In the genomic region with DNA sequence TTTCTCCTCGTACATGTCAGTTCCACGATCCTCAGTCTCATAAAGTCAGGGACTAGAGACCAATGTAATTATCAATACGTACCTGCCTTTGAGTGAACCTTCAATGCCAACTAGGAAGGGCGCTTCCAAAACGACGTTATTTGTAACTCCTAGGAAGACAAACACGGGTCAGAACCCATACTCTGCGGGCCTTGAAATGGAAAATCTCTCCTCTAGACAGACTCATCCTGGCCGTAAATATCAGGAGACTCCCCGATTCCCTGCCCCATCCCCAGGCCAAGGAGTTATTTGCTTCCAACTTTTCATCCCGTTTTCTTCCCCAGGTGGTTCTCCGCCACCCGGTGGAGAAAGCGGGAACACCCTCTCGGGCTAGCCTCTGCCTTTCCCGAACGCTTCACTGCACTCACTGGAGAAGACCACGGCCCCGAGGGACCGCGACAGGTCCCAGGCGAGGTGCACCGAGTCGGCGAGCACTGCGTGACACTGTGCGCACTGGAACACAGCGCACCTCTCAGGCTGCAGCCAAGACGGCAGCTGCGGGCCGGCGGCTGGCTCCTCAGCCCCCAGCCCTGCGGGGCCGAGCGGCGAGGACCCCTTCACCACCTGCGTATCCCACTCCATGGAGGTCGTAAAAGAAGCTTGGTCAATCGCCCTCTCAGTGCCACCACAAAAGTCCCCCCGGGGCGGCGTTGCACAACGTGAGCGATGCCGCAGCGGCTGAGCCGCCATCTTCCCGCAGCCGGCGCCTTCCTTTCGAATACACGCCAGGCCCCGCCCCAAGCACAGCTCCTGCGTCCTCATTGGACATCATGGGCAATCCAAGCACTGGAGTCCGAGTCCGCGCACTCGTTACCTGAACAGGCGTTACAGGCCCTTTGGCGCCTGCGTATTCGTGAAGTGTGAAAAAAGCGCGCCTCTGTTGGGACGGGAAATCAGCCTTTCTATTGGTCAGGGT, we compare ENCODE assay signal across 8 cellular contexts. TPM values are rescaled to one million over a fixed set of nuclear protein-coding genes. Genes with fewer than 3 reads are reported as not detected.
A peak's percentile ranks its signal among the peaks of the same experiment; 100 is the strongest.
DNase-seq lines count a peak whose midpoint lies in the region; ATAC-seq and TF ChIP-seq lines count a peak whose summit lies in the region.

A gene (minus strand): TSS at position 759 of the 955 bp plus-strand sequence. CDS start 30 bp downstream, at position 729.

- no peaks in the 10 kb centered on the region for H3K9me3 ChIP-seq in CD4-positive, alpha-beta T cell (ENCODE audit: control insufficient read depth, low read length)
- no peaks in the 10 kb centered on the region for H3K9me3 ChIP-seq in lower lobe of right lung

- H3K4me3 ChIP-seq in lower lobe of right lung: peak within 1 kb of the TSS; percentile 99

- POLR2A ChIA-PET in CD4-positive, alpha-beta T cell (lab: Charles Lee): interaction anchor here (0.6 to 2.3 kb wide), 13 partner anchors 23 to 941 kb away, joined by 3 to 24 read pairs (median 4); a partner anchor contains a TSS

- peaks cover 12% of the 10 kb centered on the region for H3K36me3 Mint-ChIP-seq in CD4-positive, alpha-beta T cell (ENCODE audit: low read depth)

- H3K27me3 Mint-ChIP-seq in CD4-positive, alpha-beta T cell: no peaks in the 10 kb centered on the region

- TF ChIP-seq CTCF in CD4-positive, alpha-beta T cell (IDR thresholded peaks at IDR 0.05): peak; percentile 58
- peak; percentile 74 for TF ChIP-seq CTCF in lower lobe of right lung (IDR thresholded peaks at IDR 0.05)

- DNase-seq in CD4-positive, alpha-beta T cell: peak; percentile 94 to 99 (median 96)
- peak; percentile 99 for DNase-seq in NCI-H774 (lab: John Stamatoyannopoulos, UW)
- DNase-seq in activated CD4-positive, alpha-beta T cell treated with anti-CD3 and anti-CD28 coated beads, Interleukin-2, amount 50 U/mL, for 48 hours: peak; percentile 99
- DNase-seq in ecto neural progenitor cell (ENCODE audit: low spot score): peak; percentile 98
- peak; percentile 100 for DNase-seq in lower lobe of right lung
- DNase-seq in stimulated activated CD4-positive, alpha-beta T cell treated with anti-CD3 and anti-CD28 coated beads, TNF-alpha, amount 100 ng/mL, for 24 hours (ENCODE audit: low read depth in 3 of 3): peak; percentile 94 to 98 (median 97)

- H3K27ac ChIP-seq in CD4-positive, alpha-beta T cell (ENCODE audit: low read depth, low read length): no peak within 1 kb of the TSS
- peak within 1 kb of the TSS; percentile 72 for H3K27ac ChIP-seq in lower lobe of right lung

- ATAC-seq in CD4-positive, alpha-beta T cell (ENCODE audit: poor library complexity): peak; percentile 96
- peak; percentile 90 for ATAC-seq in GM19397 (IDR thresholded peaks at IDR 0.05; ENCODE audit: unreplicated experiment)
- peak; percentile 79 for ATAC-seq in HG03571 (IDR thresholded peaks at IDR 0.05; ENCODE audit: unreplicated experiment)
- ATAC-seq in lower lobe of right lung: peak; percentile 100

- no peaks in the 10 kb centered on the region for H3K36me3 ChIP-seq in lower lobe of right lung

- H3K4me1 Mint-ChIP-seq in CD4-positive, alpha-beta T cell (ENCODE audit: low read depth): peaks cover 19% of the 10 kb centered on the region

- peak within 1 kb of the TSS; percentile 78 for H3K27ac Mint-ChIP-seq in CD4-positive, alpha-beta T cell

- H3K4me1 ChIP-seq in lower lobe of right lung: peaks cover 15% of the 10 kb centered on the region

- intact Hi-C loops in CD4-positive, alpha-beta T cell (cut with DNase I, micrococcal nuclease): loop anchor here (2.0 to 10.0 kb wide), 8 partner anchors 47 to 643 kb away; a partner anchor contains a TSS
- intact Hi-C loops in lower lobe of right lung (cut with DNase I): no loop called here

- H3K9me3 Mint-ChIP-seq in CD4-positive, alpha-beta T cell: no peaks in the 10 kb centered on the region

- CTCF ChIA-PET in CD4-positive, alpha-beta T cell (lab: Charles Lee): interaction anchor here (0.5 to 1.4 kb wide), 2 partner anchors 9 to 101 kb away, joined by 3 read pairs; a partner anchor contains a TSS

- no peaks in the 10 kb centered on the region for H3K27me3 ChIP-seq in CD4-positive, alpha-beta T cell (ENCODE audit: control insufficient read depth, insufficient read depth, low read length)
- no peaks in the 10 kb centered on the region for H3K27me3 ChIP-seq in lower lobe of right lung (ENCODE audit: low read depth)

- H3K4me3 Mint-ChIP-seq in CD4-positive, alpha-beta T cell: peak within 1 kb of the TSS; percentile 95

RNA-seq across cellular contexts. Expression of the gene that starts here (rescaled TPM):
- under 1 TPM; 0.20 to 0.36 TPM for total RNA-seq in CD4-positive, alpha-beta T cell
- total RNA-seq in lower lobe of right lung: 0.62 TPM

Comparison
In these comparisons a context has a peak if more than half of its experiments do, and no peak if none do; other contexts are left out.
1. Peak in DNase-seq and ATAC-seq in CD4-positive, alpha-beta T cell; RNA of the gene not detected or under 1 TPM.
2. Peak in DNase-seq, ATAC-seq, H3K4me3 ChIP-seq and H3K27ac ChIP-seq in lower lobe of right lung; RNA of the gene not detected or under 1 TPM.